ENCODE assay signal across 18 cellular contexts in genomic region chr16:31513126-31513525, GRCh38. TPM values are rescaled to one million over a fixed set of nuclear protein-coding genes. Genes with fewer than 3 reads are reported as not detected.
DNase-seq lines count a peak whose midpoint lies in the region; ATAC-seq and TF ChIP-seq lines count a peak whose summit lies in the region.
"Had no signal": no experiment of that assay in that cellular context is flagged by ENCODE, and none has a peak within 500 bp of the region (broad histone marks: within the 10 kb centered on the region; RNA-seq: fewer than 3 reads in every experiment).

No MANE protein-coding gene starts in this region.

- peaks cover 2% of the 10 kb centered on the region for H3K9me3 Mint-ChIP-seq in stimulated activated effector memory CD8-positive, alpha-beta T cell treated with anti-CD3 and anti-CD28 coated beads, Interleukin-12 subunit alpha, Interleukin-12 subunit beta, amount 100 ng/mL, for 72 hours

- TF ChIP-seq CTCF in BJ (IDR thresholded peaks at IDR 0.05; ENCODE audit: insufficient read depth, low read depth, low read length): no peak

- no peak overlapping the region for H3K4me3 Mint-ChIP-seq in stimulated activated effector memory CD8-positive, alpha-beta T cell treated with anti-CD3 and anti-CD28 coated beads, Interleukin-12 subunit alpha, Interleukin-12 subunit beta, amount 100 ng/mL, for 72 hours

- no peaks in the 10 kb centered on the region for H3K36me3 ChIP-seq in BJ (ENCODE audit: control insufficient read depth, insufficient read depth, low read length)
- H3K36me3 ChIP-seq in MG63: no peaks in the 10 kb centered on the region
- H3K36me3 ChIP-seq: upper lobe of right lung had no signal

- peaks cover 8% of the 10 kb centered on the region for H3K9me3 ChIP-seq in MG63
- H3K9me3 ChIP-seq: upper lobe of right lung had no signal

- DNase-seq in BJ (ENCODE audit: low read depth): peak; percentile 42
- peak; percentile 44 for DNase-seq in MG63
- DNase-seq in amniotic stem cell (lab: John Stamatoyannopoulos, UW): peak; percentile 69
- peak; percentile 72 for DNase-seq in glomerular visceral epithelial cell (ENCODE audit: extremely low spot score)
- no peak for DNase-seq in Right ventricle myocardium inferior (ENCODE audit: missing footprints)
- no peak for DNase-seq in stimulated activated effector memory CD8-positive, alpha-beta T cell treated with anti-CD3 and anti-CD28 coated beads, Interleukin-12 subunit alpha, Interleukin-12 subunit beta, amount 100 ng/mL, for 72 hours (ENCODE audit: low spot score in 2 of 2)
- DNase-seq in DMS 273 (lab: John Stamatoyannopoulos, UW; ENCODE audit: unreplicated experiment): no peak
- DNase-seq: DMS153; dorsolateral prefrontal cortex; glutamatergic neuron; NCI-H187; NCI-H774; stimulated activated CD4-positive, alpha-beta T cell treated with anti-CD3 and anti-CD28 coated beads, Interleukin-1b, Interleukin-23, amount 100 ng/mL, for 48 hours; SW 1271; upper lobe of right lung had no signal

- H3K27me3 ChIP-seq in BJ (ENCODE audit: control insufficient read depth, insufficient read depth, low read length) (peaks cover 1% of the 10 kb centered on the region; the same call in 1 of the 2 replicates), MG63 (no peaks in the 10 kb centered on the region; the same call in 1 of the 2 replicates)
- H3K27me3 ChIP-seq: dorsolateral prefrontal cortex, upper lobe of right lung had no signal

- no peak for ATAC-seq in HG03097 (IDR thresholded peaks at IDR 0.05; ENCODE audit: low FRiP score, unreplicated experiment)
- ATAC-seq in Right ventricle myocardium inferior: no peak
- no peak for ATAC-seq in stimulated activated effector memory CD8-positive, alpha-beta T cell treated with anti-CD3 and anti-CD28 coated beads, Interleukin-12 subunit alpha, Interleukin-12 subunit beta, amount 100 ng/mL, for 72 hours

- H3K36me3 Mint-ChIP-seq in stimulated activated effector memory CD8-positive, alpha-beta T cell treated with anti-CD3 and anti-CD28 coated beads, Interleukin-12 subunit alpha, Interleukin-12 subunit beta, amount 100 ng/mL, for 72 hours: no peaks in the 10 kb centered on the region

- H3K4me1 Mint-ChIP-seq in stimulated activated effector memory CD8-positive, alpha-beta T cell treated with anti-CD3 and anti-CD28 coated beads, Interleukin-12 subunit alpha, Interleukin-12 subunit beta, amount 100 ng/mL, for 72 hours: peaks cover 20% of the 10 kb centered on the region

- POLR2A ChIA-PET in BJ (lab: Charles Lee): no interaction called here

- intact Hi-C loops in Right ventricle myocardium inferior (cut with DNase I): no loop called here

- H3K4me3 ChIP-seq in BJ (ENCODE audit: low read depth, low read length) (no peak overlapping the region), MG63 (no peak overlapping the region)
- H3K4me3 ChIP-seq: dorsolateral prefrontal cortex, upper lobe of right lung had no signal

- H3K27ac Mint-ChIP-seq in stimulated activated effector memory CD8-positive, alpha-beta T cell treated with anti-CD3 and anti-CD28 coated beads, Interleukin-12 subunit alpha, Interleukin-12 subunit beta, amount 100 ng/mL, for 72 hours: no peak overlapping the region
- H3K27ac Mint-ChIP-seq: progenitor cell of endocrine pancreas had no signal

- CTCF ChIA-PET in BJ (lab: Yijun Ruan, JAX): no interaction called here

RNA-seq across cellular contexts. Expression of gene RUSF1, which starts 4.9 kb away (rescaled TPM):
- 35.2 and 56.4 TPM in 2 replicates for polyA plus RNA-seq in BJ (2011; rRNA removed)
- polyA minus RNA-seq in BJ (2011; rRNA and poly(A)+ RNA removed): 32.3 and 47.6 TPM in 2 replicates
- total RNA-seq in MG63 (2014; rRNA removed; shearing (Covaris generic); ENCODE audit: low replicate concordance): 20.6 and 27.9 TPM in 2 replicates
- 19.9 TPM for total RNA-seq in Right ventricle myocardium inferior

RNA-seq across cellular contexts. Expression of gene AHSP, which starts 14.6 kb away (rescaled TPM):
- not detected in 2 replicates for polyA plus RNA-seq in BJ (2011; rRNA removed)
- not detected in 2 replicates for polyA minus RNA-seq in BJ (2011; rRNA and poly(A)+ RNA removed)
- total RNA-seq in MG63 (2014; rRNA removed; shearing (Covaris generic); ENCODE audit: low replicate concordance): not detected in 2 replicates
- not detected for total RNA-seq in Right ventricle myocardium inferior
- total RNA-seq: kidney epithelial cell, progenitor cell of endocrine pancreas, upper lobe of right lung had no signal

RNA-seq across cellular contexts. Expression of gene SLC5A2, which starts 30.2 kb away (rescaled TPM):
- not detected in 2 replicates for polyA plus RNA-seq in BJ (2011; rRNA removed)
- not detected in 2 replicates for polyA minus RNA-seq in BJ (2011; rRNA and poly(A)+ RNA removed)
- total RNA-seq in MG63 (2014; rRNA removed; shearing (Covaris generic); ENCODE audit: low replicate concordance): not detected in 2 replicates
- total RNA-seq in Right ventricle myocardium inferior: not detected

RNA-seq across cellular contexts. Expression of gene TGFB1I1, which starts 41.2 kb away (rescaled TPM):
- polyA plus RNA-seq in BJ (2011; rRNA removed): 56.4 and 92.3 TPM in 2 replicates
- 69.3 and 95.0 TPM in 2 replicates for polyA minus RNA-seq in BJ (2011; rRNA and poly(A)+ RNA removed)
- 39.1 and 48.1 TPM in 2 replicates for total RNA-seq in MG63 (2014; rRNA removed; shearing (Covaris generic); ENCODE audit: low replicate concordance)
- total RNA-seq in Right ventricle myocardium inferior: 19.9 TPM

RNA-seq across cellular contexts. Expression of gene ARMC5, which starts 53.8 kb away (rescaled TPM):
- polyA plus RNA-seq in BJ (2011; rRNA removed): 3.0 and 6.4 TPM in 2 replicates
- polyA minus RNA-seq in BJ (2011; rRNA and poly(A)+ RNA removed): 3.4 and 7.9 TPM in 2 replicates
- 11.3 and 12.7 TPM in 2 replicates for total RNA-seq in MG63 (2014; rRNA removed; shearing (Covaris generic); ENCODE audit: low replicate concordance)
- 5.5 TPM for total RNA-seq in Right ventricle myocardium inferior

Comparison
In these comparisons a context has a peak if more than half of its experiments do, and no peak if none do; other contexts are left out.
1. DNase-seq: peak in BJ (single experiment), MG63 (single experiment), amniotic stem cell (single experiment) and glomerular visceral epithelial cell (single experiment); none in Right ventricle myocardium inferior (single experiment), stimulated activated effector memory CD8-positive, alpha-beta T cell treated with anti-CD3 and anti-CD28 coated beads, Interleukin-12 subunit alpha, Interleukin-12 subunit beta, amount 100 ng/mL, for 72 hours (0 of 2) and DMS 273 (single experiment).